2 cellular contexts compared by ENCODE assay signal in the genomic region with DNA sequence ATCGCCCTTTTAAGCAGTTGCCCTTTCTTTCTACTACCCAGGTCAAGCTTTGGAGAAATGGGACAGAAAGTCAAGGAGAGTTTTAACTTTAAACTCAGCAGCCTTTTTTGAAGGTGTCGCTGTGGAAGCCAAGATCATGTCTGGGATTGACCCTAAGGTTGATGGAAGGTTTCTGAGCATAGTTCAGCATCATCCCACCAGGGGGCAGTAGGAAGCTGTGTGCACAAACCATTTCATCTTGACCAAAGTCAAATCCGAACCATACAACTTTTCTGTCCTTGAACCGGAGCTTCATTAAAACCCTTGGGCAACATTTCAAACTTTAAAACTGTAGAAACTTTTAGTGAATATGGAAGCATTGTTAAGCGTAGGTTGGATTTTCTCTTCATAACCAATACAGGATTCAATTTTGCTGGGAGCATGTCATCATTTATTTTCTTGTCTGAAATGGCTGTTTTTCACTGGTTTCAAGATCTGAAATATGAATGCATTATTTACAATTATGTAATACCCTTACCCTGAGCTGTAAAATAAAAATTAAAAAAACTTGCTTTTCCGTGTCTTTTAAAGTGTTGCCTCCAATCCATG.
TF ChIP-seq lines count a peak whose summit lies in the region.

No MANE protein-coding gene starts in this region.

TF ChIP-seq in HCT116, 20 proteins besides CTCF, POLR2A, EP300 and RAD21 (continued from another document):
- TF ChIP-seq, protein P1, sequence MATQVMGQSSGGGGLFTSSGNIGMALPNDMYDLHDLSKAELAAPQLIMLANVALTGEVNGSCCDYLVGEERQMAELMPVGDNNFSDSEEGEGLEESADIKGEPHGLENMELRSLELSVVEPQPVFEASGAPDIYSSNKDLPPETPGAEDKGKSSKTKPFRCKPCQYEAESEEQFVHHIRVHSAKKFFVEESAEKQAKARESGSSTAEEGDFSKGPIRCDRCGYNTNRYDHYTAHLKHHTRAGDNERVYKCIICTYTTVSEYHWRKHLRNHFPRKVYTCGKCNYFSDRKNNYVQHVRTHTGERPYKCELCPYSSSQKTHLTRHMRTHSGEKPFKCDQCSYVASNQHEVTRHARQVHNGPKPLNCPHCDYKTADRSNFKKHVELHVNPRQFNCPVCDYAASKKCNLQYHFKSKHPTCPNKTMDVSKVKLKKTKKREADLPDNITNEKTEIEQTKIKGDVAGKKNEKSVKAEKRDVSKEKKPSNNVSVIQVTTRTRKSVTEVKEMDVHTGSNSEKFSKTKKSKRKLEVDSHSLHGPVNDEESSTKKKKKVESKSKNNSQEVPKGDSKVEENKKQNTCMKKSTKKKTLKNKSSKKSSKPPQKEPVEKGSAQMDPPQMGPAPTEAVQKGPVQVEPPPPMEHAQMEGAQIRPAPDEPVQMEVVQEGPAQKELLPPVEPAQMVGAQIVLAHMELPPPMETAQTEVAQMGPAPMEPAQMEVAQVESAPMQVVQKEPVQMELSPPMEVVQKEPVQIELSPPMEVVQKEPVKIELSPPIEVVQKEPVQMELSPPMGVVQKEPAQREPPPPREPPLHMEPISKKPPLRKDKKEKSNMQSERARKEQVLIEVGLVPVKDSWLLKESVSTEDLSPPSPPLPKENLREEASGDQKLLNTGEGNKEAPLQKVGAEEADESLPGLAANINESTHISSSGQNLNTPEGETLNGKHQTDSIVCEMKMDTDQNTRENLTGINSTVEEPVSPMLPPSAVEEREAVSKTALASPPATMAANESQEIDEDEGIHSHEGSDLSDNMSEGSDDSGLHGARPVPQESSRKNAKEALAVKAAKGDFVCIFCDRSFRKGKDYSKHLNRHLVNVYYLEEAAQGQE (IDR thresholded peaks at IDR 0.05; ENCODE audit: low read depth) = no peak
- TF ChIP-seq, protein P2, sequence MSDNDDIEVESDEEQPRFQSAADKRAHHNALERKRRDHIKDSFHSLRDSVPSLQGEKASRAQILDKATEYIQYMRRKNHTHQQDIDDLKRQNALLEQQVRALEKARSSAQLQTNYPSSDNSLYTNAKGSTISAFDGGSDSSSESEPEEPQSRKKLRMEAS (IDR thresholded peaks at IDR 0.05) = no peak
- TF ChIP-seq TCF7L2 (IDR thresholded peaks at IDR 0.05; ENCODE audit: borderline replicate concordance, extremely low read depth, insufficient read depth, insufficient read length) (no peak), POLR2AphosphoS5 (IDR thresholded peaks at IDR 0.05; ENCODE audit: low read depth, low read length) (no peak), SRF (IDR thresholded peaks at IDR 0.05; ENCODE audit: low read depth) (no peak), SP1 (IDR thresholded peaks at IDR 0.05; ENCODE audit: low read depth) (no peak), EGR1 (IDR thresholded peaks at IDR 0.05; ENCODE audit: low read depth) (no peak), CBX3 (IDR thresholded peaks at IDR 0.05; ENCODE audit: low read depth) (no peak), EZH2phosphoT487 (IDR thresholded peaks at IDR 0.05; ENCODE audit: borderline replicate concordance) (no peak), YY1 (IDR thresholded peaks at IDR 0.05; ENCODE audit: extremely low read depth, insufficient replicate concordance, low read depth, low read length) (no peak)
- TF ChIP-seq, protein P3, sequence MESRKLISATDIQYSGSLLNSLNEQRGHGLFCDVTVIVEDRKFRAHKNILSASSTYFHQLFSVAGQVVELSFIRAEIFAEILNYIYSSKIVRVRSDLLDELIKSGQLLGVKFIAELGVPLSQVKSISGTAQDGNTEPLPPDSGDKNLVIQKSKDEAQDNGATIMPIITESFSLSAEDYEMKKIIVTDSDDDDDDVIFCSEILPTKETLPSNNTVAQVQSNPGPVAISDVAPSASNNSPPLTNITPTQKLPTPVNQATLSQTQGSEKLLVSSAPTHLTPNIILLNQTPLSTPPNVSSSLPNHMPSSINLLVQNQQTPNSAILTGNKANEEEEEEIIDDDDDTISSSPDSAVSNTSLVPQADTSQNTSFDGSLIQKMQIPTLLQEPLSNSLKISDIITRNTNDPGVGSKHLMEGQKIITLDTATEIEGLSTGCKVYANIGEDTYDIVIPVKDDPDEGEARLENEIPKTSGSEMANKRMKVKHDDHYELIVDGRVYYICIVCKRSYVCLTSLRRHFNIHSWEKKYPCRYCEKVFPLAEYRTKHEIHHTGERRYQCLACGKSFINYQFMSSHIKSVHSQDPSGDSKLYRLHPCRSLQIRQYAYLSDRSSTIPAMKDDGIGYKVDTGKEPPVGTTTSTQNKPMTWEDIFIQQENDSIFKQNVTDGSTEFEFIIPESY (IDR thresholded peaks at IDR 0.05; ENCODE audit: extremely low read depth, insufficient replicate concordance, low read length) = no peak
- TF ChIP-seq, protein P4, sequence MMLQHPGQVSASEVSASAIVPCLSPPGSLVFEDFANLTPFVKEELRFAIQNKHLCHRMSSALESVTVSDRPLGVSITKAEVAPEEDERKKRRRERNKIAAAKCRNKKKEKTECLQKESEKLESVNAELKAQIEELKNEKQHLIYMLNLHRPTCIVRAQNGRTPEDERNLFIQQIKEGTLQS (IDR thresholded peaks at IDR 0.05) = no peak

TF ChIP-seq in GM12878, 131 proteins besides CTCF, POLR2A, EP300 and RAD21 (continued from another document):
- TF ChIP-seq MTA2 (IDR thresholded peaks at IDR 0.05; ENCODE audit: low read depth) (no peak), FOXM1 (IDR thresholded peaks at IDR 0.05; ENCODE audit: low read depth, low read length) (0 out of 2 replicates have a peak, but pooled peaks have one; percentile 19), HDGF (IDR thresholded peaks at IDR 0.05) (no peak), JUND (IDR thresholded peaks at IDR 0.05; ENCODE audit: low read depth, low read length) (no peak), YY1 (IDR thresholded peaks at IDR 0.05; ENCODE audit: low read depth, low read length) (peak; percentile 64; the same call in 1 of the 2 replicates), ATF7 (IDR thresholded peaks at IDR 0.05; ENCODE audit: low read depth) (no peak), RBBP5 (conservative IDR thresholded peaks at IDR 0.05) (no peak), RB1 (IDR thresholded peaks at IDR 0.05; ENCODE audit: borderline replicate concordance) (no peak)
- TF ChIP-seq, protein P1 (IDR thresholded peaks at IDR 0.05; ENCODE audit: low read depth, low read length) = no peak
